10 cellular contexts compared by ENCODE assay signal in genomic region chr22:25447067-25447688, GRCh38.
DNase-seq lines count a peak whose midpoint lies in the region; ATAC-seq and TF ChIP-seq lines count a peak whose summit lies in the region.
"Had no signal": no experiment of that assay in that cellular context is flagged by ENCODE, and none has a peak within 500 bp of the region (broad histone marks: within the 10 kb centered on the region; RNA-seq: fewer than 3 reads in every experiment).

No MANE protein-coding gene starts in this region.

- CTCF ChIA-PET in activated naive CD4-positive, alpha-beta T cell treated with anti-CD3 and anti-CD28 coated beads for 36 hours (lab: Charles Lee) = interaction anchor here (0.6 to 1.7 kb wide), 9 partner anchors 22 to 324 kb away, joined by 3 to 5 read pairs (median 4); no protein-coding TSS in a partner anchor

- H3K9me3 ChIP-seq in stomach smooth muscle (ENCODE audit: control insufficient read depth in 2 of 2, low read length in 2 of 2) = no peaks in the 10 kb centered on the region
- no peaks in the 10 kb centered on the region for H3K9me3 ChIP-seq in prostate gland
- no peaks in the 10 kb centered on the region for H3K9me3 ChIP-seq in suprapubic skin
- H3K9me3 ChIP-seq: esophagus squamous epithelium, pancreas had no signal

- no peak for TF ChIP-seq EP300 in suprapubic skin (IDR thresholded peaks at IDR 0.05)

- 33% methylated on average over 4 of the region's 4 CpGs for WGBS in prostate gland
- WGBS in suprapubic skin = 57% methylated on average over 4 of the region's 4 CpGs

- H3K4me1 ChIP-seq in stomach smooth muscle (ENCODE audit: control insufficient read depth, insufficient read depth, low read length) (peaks cover 10% of the 10 kb centered on the region), prostate gland (replicated peaks) (no peaks in the 10 kb centered on the region), suprapubic skin (peaks cover 32% of the 10 kb centered on the region)

- H3K36me3 ChIP-seq in stomach smooth muscle (ENCODE audit: control insufficient read depth in 2 of 2, insufficient read depth in 2 of 2, low read length in 2 of 2) = no peaks in the 10 kb centered on the region
- no peaks in the 10 kb centered on the region for H3K36me3 ChIP-seq in prostate gland
- no peaks in the 10 kb centered on the region for H3K36me3 ChIP-seq in suprapubic skin
- H3K36me3 ChIP-seq: esophagus squamous epithelium, pancreas had no signal

- ATAC-seq in activated naive CD4-positive, alpha-beta T cell treated with anti-CD3 and anti-CD28 coated beads, Interleukin-2, amount 50 U/mL, for 72 hours = no peak

- no peak for TF ChIP-seq POLR2A in prostate gland (IDR thresholded peaks at IDR 0.05)
- no peak for TF ChIP-seq POLR2A in suprapubic skin (IDR thresholded peaks at IDR 0.05)

- no peak overlapping the region for H3K27ac ChIP-seq in stomach smooth muscle (ENCODE audit: low read length)
- no peak overlapping the region for H3K27ac ChIP-seq in prostate gland
- H3K27ac ChIP-seq in suprapubic skin = no peak overlapping the region

- H3K4me1 Mint-ChIP-seq in activated naive CD4-positive, alpha-beta T cell treated with anti-CD3 and anti-CD28 coated beads for 36 hours (ENCODE audit: low read depth) = peaks cover 35% of the 10 kb centered on the region

- intact Hi-C loops in activated naive CD4-positive, alpha-beta T cell treated with anti-CD3 and anti-CD28 coated beads for 36 hours (cut with micrococcal nuclease) = loop anchor here (5.0 kb wide), 4 partner anchors 45 to 325 kb away; no protein-coding TSS in a partner anchor
- intact Hi-C loops in prostate gland (cut with DNase I) = loop anchor here (5.0 to 10.0 kb wide), 2 partner anchors 45 to 888 kb away; no protein-coding TSS in a partner anchor

- TF ChIP-seq CTCF in prostate gland (IDR thresholded peaks at IDR 0.05) = no peak
- no peak for TF ChIP-seq CTCF in suprapubic skin (IDR thresholded peaks at IDR 0.05)

- H3K4me3 Mint-ChIP-seq in activated naive CD4-positive, alpha-beta T cell treated with anti-CD3 and anti-CD28 coated beads for 36 hours = peak overlapping the region; percentile 86

- H3K9ac ChIP-seq in stomach smooth muscle (ENCODE audit: low read length in 2 of 2) = peak overlapping the region; percentile 6 to 60

- no peaks in the 10 kb centered on the region for H3K9me3 Mint-ChIP-seq in activated naive CD4-positive, alpha-beta T cell treated with anti-CD3 and anti-CD28 coated beads for 36 hours
- no peaks in the 10 kb centered on the region for H3K9me3 Mint-ChIP-seq in activated naive CD4-positive, alpha-beta T cell treated with anti-CD3 and anti-CD28 coated beads, Interleukin-2, amount 50 U/mL, for 72 hours

- no peaks in the 10 kb centered on the region for H3K27me3 Mint-ChIP-seq in activated naive CD4-positive, alpha-beta T cell treated with anti-CD3 and anti-CD28 coated beads for 36 hours (ENCODE audit: low read depth)

- no peak overlapping the region for H3K27ac Mint-ChIP-seq in activated naive CD4-positive, alpha-beta T cell treated with anti-CD3 and anti-CD28 coated beads for 36 hours
- peak overlapping the region in 1 of 2 donors; percentile 94 for H3K27ac Mint-ChIP-seq in activated naive CD4-positive, alpha-beta T cell treated with anti-CD3 and anti-CD28 coated beads, Interleukin-2, amount 50 U/mL, for 72 hours

- H3K27me3 ChIP-seq in stomach smooth muscle (ENCODE audit: control insufficient read depth in 1 of 2, insufficient read depth in 2 of 2, low read length in 2 of 2) = no peaks in the 10 kb centered on the region
- no peaks in the 10 kb centered on the region for H3K27me3 ChIP-seq in prostate gland (replicated peaks; ENCODE audit: insufficient read depth)
- no peaks in the 10 kb centered on the region for H3K27me3 ChIP-seq in suprapubic skin
- H3K27me3 ChIP-seq: esophagus squamous epithelium, pancreas had no signal

- H3K36me3 Mint-ChIP-seq in activated naive CD4-positive, alpha-beta T cell treated with anti-CD3 and anti-CD28 coated beads for 36 hours (ENCODE audit: low read depth) = peaks cover 7% of the 10 kb centered on the region
- H3K36me3 Mint-ChIP-seq in activated naive CD4-positive, alpha-beta T cell treated with anti-CD3 and anti-CD28 coated beads, Interleukin-2, amount 50 U/mL, for 72 hours = peaks cover 11 to 32% of the 10 kb centered on the region in 2 donors

- DNase-seq in activated naive CD4-positive, alpha-beta T cell treated with anti-CD3 and anti-CD28 coated beads for 36 hours = no peak
- no peak for DNase-seq in activated naive CD4-positive, alpha-beta T cell treated with anti-CD3 and anti-CD28 coated beads, Interleukin-2, amount 50 U/mL, for 72 hours (ENCODE audit: low spot score in 2 of 2)
- DNase-seq in OCI-M1 (lab: John Stamatoyannopoulos, UW) (peak; percentile 68), fibroblast of peridontal ligament (ENCODE audit: extremely low read depth) (peak; percentile 34), prostate gland (ENCODE audit: low spot score) (no peak), suprapubic skin (ENCODE audit: low spot score in 2 of 2) (no peak), midbrain (lab: John Stamatoyannopoulos, UW) (no peak)

- no peak overlapping the region for H3K4me3 ChIP-seq in stomach smooth muscle (ENCODE audit: low read length in 2 of 2)
- no peak overlapping the region for H3K4me3 ChIP-seq in prostate gland
- H3K4me3 ChIP-seq in suprapubic skin = no peak overlapping the region

Comparison
In these comparisons a context has a peak if more than half of its experiments do, and no peak if none do; other contexts are left out.
1. DNase-seq: peak in OCI-M1 (single experiment) and fibroblast of peridontal ligament (single experiment); none in activated naive CD4-positive, alpha-beta T cell treated with anti-CD3 and anti-CD28 coated beads for 36 hours (single experiment), activated naive CD4-positive, alpha-beta T cell treated with anti-CD3 and anti-CD28 coated beads, Interleukin-2, amount 50 U/mL, for 72 hours (0 of 2), prostate gland (single experiment), suprapubic skin (0 of 2) and midbrain (single experiment).